ENCODE assay signal across 1 cellular context in genomic region chr3:187743195-187744141, GRCh38.
TF ChIP-seq lines count a peak whose summit lies in the region.

No MANE protein-coding gene starts in this region.

TF ChIP-seq in H1, 55 proteins besides CTCF, POLR2A, EP300 and RAD21:
- TF ChIP-seq ATF3 (IDR thresholded peaks at IDR 0.05; ENCODE audit: insufficient read depth, low read depth, low read length) (no peak), USF2 (IDR thresholded peaks at IDR 0.05; ENCODE audit: low read length) (no peak), KDM5A (IDR thresholded peaks at IDR 0.05; ENCODE audit: low read length) (no peak), E2F6 (IDR thresholded peaks at IDR 0.05) (no peak), SP4 (IDR thresholded peaks at IDR 0.05; ENCODE audit: low read length) (no peak), HDAC6 (IDR thresholded peaks at IDR 0.05; ENCODE audit: low read depth, low read length) (no peak), BRCA1 (IDR thresholded peaks at IDR 0.05; ENCODE audit: low read depth, low read length) (no peak), MAX (IDR thresholded peaks at IDR 0.05) (no peak), BCL11A (IDR thresholded peaks at IDR 0.05; ENCODE audit: low read depth in 2 of 2, low read length in 2 of 2) (no peak), CHD7 (IDR thresholded peaks at IDR 0.05; ENCODE audit: insufficient replicate concordance, low read length) (no peak), JUN (IDR thresholded peaks at IDR 0.05; ENCODE audit: low read depth, low read length) (no peak), KDM4A (IDR thresholded peaks at IDR 0.05; ENCODE audit: low read depth, low read length, severe bottlenecking) (peak; percentile 35), ASH2L (IDR thresholded peaks at IDR 0.05; ENCODE audit: low read length) (peak; percentile 69)
TF ChIP-seq in H1: peak in this region for 2.
